In genomic region chr2:231661422-231662027, GRCh38 we compare ENCODE assay signal across 8 cellular contexts. TPM values are rescaled to one million over a fixed set of nuclear protein-coding genes. Genes with fewer than 3 reads are reported as not detected.
DNase-seq lines count a peak whose midpoint lies in the region; TF ChIP-seq lines count a peak whose summit lies in the region.

No MANE protein-coding gene starts in this region.

- H3K9me3 ChIP-seq in adrenal gland (replicated peaks in 1 of 3) (no peaks in the 10 kb centered on the region), testis (no peaks in the 10 kb centered on the region)

- H3K36me3 ChIP-seq in adrenal gland (replicated peaks in 1 of 2) (no peaks in the 10 kb centered on the region), testis (ENCODE audit: low read depth, missing control alignments) (no peaks in the 10 kb centered on the region)

- no peak for TF ChIP-seq POLR2A in adrenal gland (IDR thresholded peaks at IDR 0.05)
- TF ChIP-seq POLR2A in testis (IDR thresholded peaks at IDR 0.05), result no peak

- H3K4me1 Mint-ChIP-seq in activated CD4-positive, alpha-beta T cell treated with anti-CD3 and anti-CD28 coated beads, Interleukin-2, amount 10 ng/mL, durations not matched to agents 24 days and 14 days, result peaks cover 22% of the 10 kb centered on the region

- H3K27me3 ChIP-seq in adrenal gland (no peaks in the 10 kb centered on the region), layer of hippocampus (ENCODE audit: control insufficient read depth, insufficient read depth, low read length) (no peaks in the 10 kb centered on the region), testis (no peaks in the 10 kb centered on the region)

- H3K4me1 ChIP-seq in adrenal gland (replicated peaks in 1 of 2) (peaks cover 0 to 11% of the 10 kb centered on the region in 2 donors), testis (peaks cover 6% of the 10 kb centered on the region)

- intact Hi-C loops in activated CD4-positive, alpha-beta T cell treated with anti-CD3 and anti-CD28 coated beads, Interleukin-2, amount 10 ng/mL, durations not matched to agents 24 days and 14 days (cut with micrococcal nuclease), result loop anchor here (1.0 kb wide), 7 partner anchors 10 to 197 kb away; partner anchors contain the start of genes NCL and PDE6D
- intact Hi-C loops in adrenal gland (cut with DNase I), result no loop called here
- intact Hi-C loops in testis (cut with DNase I; ENCODE audit: low total_unique reads), result no loop called here

- H3K27ac ChIP-seq in adrenal gland (peak overlapping the region; percentile 8 to 92 (median 82)), layer of hippocampus (ENCODE audit: low read depth, low read length) (peak overlapping the region; percentile 95), testis (peak overlapping the region; percentile 90 to 92)

- peaks cover 2% of the 10 kb centered on the region for H3K36me3 Mint-ChIP-seq in activated CD4-positive, alpha-beta T cell treated with anti-CD3 and anti-CD28 coated beads, Interleukin-2, amount 10 ng/mL, durations not matched to agents 24 days and 14 days (ENCODE audit: low read depth)

- in situ Hi-C loops in G401 (cut with HindIII; ENCODE audit: low sequenced_read_pairs), result no loop called here

- peak overlapping the region in 2 of 4 donors; percentile 26 to 46 for H3K4me3 ChIP-seq in adrenal gland
- peak overlapping the region; percentile 53 to 56 for H3K4me3 ChIP-seq in testis

- peak overlapping the region; percentile 98 for H3K27ac Mint-ChIP-seq in activated CD4-positive, alpha-beta T cell treated with anti-CD3 and anti-CD28 coated beads, Interleukin-2, amount 10 ng/mL, durations not matched to agents 24 days and 14 days

- WGBS in adrenal gland, 4 donors, result 65 to 91% (median 66%) methylated on average over 18 to 28 of the region's 28 CpGs
- 48 to 53% methylated on average over 28 of the region's 28 CpGs for WGBS in testis, 2 donors

- H3K9me3 Mint-ChIP-seq in activated CD4-positive, alpha-beta T cell treated with anti-CD3 and anti-CD28 coated beads, Interleukin-2, amount 10 ng/mL, durations not matched to agents 24 days and 14 days, result no peaks in the 10 kb centered on the region

- no peaks in the 10 kb centered on the region for H3K27me3 Mint-ChIP-seq in activated CD4-positive, alpha-beta T cell treated with anti-CD3 and anti-CD28 coated beads, Interleukin-2, amount 10 ng/mL, durations not matched to agents 24 days and 14 days

- peak overlapping the region; percentile 70 for H3K4me3 Mint-ChIP-seq in activated CD4-positive, alpha-beta T cell treated with anti-CD3 and anti-CD28 coated beads, Interleukin-2, amount 10 ng/mL, durations not matched to agents 24 days and 14 days

- no peak for DNase-seq in activated CD4-positive, alpha-beta T cell treated with anti-CD3 and anti-CD28 coated beads, Interleukin-2, amount 10 ng/mL, durations not matched to agents 24 days and 14 days
- no peak for DNase-seq in activated CD4-positive, alpha-beta T cell treated with anti-CD3 and anti-CD28 coated beads, Interleukin-2, amount 50 U/mL, for 4 hours
- no peak for DNase-seq in adrenal gland
- no peak for DNase-seq in testis
- DNase-seq in G401 (ENCODE audit: low spot score), result no peak
- DNase-seq in DMS79 (lab: John Stamatoyannopoulos, UW), result no peak
- no peak for DNase-seq in stimulated activated CD8-positive, alpha-beta memory T cell treated with anti-CD3 and anti-CD28 coated beads, Interleukin-4, amount 100 ng/mL, for 48 hours

- TF ChIP-seq CTCF in adrenal gland (IDR thresholded peaks at IDR 0.05), result no peak
- no peak for TF ChIP-seq CTCF in testis (IDR thresholded peaks at IDR 0.05)

RNA-seq across cellular contexts. Expression of gene PTMA, which starts 46.8 kb away (rescaled TPM):
- 2,376 and 2,379 TPM in 2 replicates for total RNA-seq in activated CD4-positive, alpha-beta T cell treated with anti-CD3 and anti-CD28 coated beads, Interleukin-2, amount 10 ng/mL, durations not matched to agents 24 days and 14 days
- total RNA-seq in adrenal gland (100 to 1,000 TPM; 346 to 719 (median 451) TPM), testis (100 to 1,000 TPM; 278 to 311 TPM)
- polyA plus RNA-seq in adrenal gland (1,000 to 10,000 TPM; 1,074 to 1,198 (median 1,079) TPM), testis (ENCODE audit: insufficient read depth, low read depth, low replicate concordance) (583 TPM)
- total RNA-seq in G401 (2014; rRNA removed; shearing (Covaris generic)), result 1,275 and 1,509 TPM in 2 replicates
